Comparison of ENCODE assay signal across 9 cellular contexts in the genomic region with DNA sequence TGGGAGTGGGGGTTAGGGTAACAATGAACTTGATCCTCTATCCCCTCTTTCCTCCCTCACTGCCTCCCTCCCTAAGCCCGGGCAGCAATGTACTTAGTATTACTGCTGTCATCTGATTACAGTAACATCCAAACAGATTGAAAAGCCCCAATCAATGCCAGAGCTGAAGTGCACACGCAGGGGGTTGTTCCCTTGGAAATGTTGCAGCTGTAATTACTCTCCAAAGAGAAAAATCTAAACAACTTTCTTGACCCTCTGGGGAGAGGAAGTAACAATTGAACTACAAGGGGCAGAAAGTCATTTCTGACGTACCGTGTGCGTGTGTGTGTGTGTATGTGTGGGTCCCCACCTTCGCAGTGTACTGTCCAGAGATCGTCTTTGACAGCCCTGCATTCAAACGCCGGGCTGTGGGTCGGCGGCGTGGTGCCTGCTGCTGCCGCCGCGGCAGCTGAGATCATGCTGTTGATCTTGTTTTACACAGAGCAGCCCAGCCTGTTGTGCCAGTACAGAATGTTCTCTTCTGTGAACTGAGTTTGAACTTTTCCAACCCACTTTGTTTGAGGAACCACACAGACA.
DNase-seq lines count a peak whose midpoint lies in the region; ATAC-seq lines count a peak whose summit lies in the region.
"Had no signal": no experiment of that assay in that cellular context is flagged by ENCODE, and none has a peak within 500 bp of the region (broad histone marks: within the 10 kb centered on the region; RNA-seq: fewer than 3 reads in every experiment).

No MANE protein-coding gene starts in this region.

- H3K27me3 ChIP-seq in neuron (ENCODE audit: insufficient read depth, low read length), result peaks cover 8% of the 10 kb centered on the region

- peak; percentile 57 for DNase-seq in AG08396 (ENCODE audit: low spot score)
- DNase-seq in NCI-H69 (lab: John Stamatoyannopoulos, UW), result peak; percentile 87
- no peak for DNase-seq in T-cell
- no peak for DNase-seq in effector CD4-positive, alpha-beta T cell
- DNase-seq: CD4-positive, CD25-positive, alpha-beta regulatory T cell had no signal

- peaks cover 18% of the 10 kb centered on the region for H3K4me1 ChIP-seq in neuron (ENCODE audit: insufficient read depth, low read length)

- H3K9me3 ChIP-seq in neuron (ENCODE audit: low read length), result no peaks in the 10 kb centered on the region

- no peak overlapping the region for H3K27ac Mint-ChIP-seq in T-cell
- H3K27ac Mint-ChIP-seq: CD4-positive, CD25-positive, alpha-beta regulatory T cell had no signal

- ATAC-seq in esophagus mucosa (peak; percentile 90), GM21367 (IDR thresholded peaks at IDR 0.05; ENCODE audit: unreplicated experiment) (no peak), T-cell (replicated peaks in 1 of 4) (no peak)
- no peak for ATAC-seq in activated CD4-positive, CD25-positive, alpha-beta regulatory T cell treated with anti-CD3 and anti-CD28 coated beads, Interleukin-2, amount 50 U/mL, for 24 hours

- CTCF ChIA-PET in T-cell (lab: Charles Lee), result no interaction called here

- H3K27me3 Mint-ChIP-seq in T-cell, result peaks cover 0 to 3% of the 10 kb centered on the region in 2 donors

- H3K4me3 ChIP-seq in neuron (ENCODE audit: low read length), result peak overlapping the region; percentile 7

- POLR2A ChIA-PET in T-cell (lab: Charles Lee), result no interaction called here

- no peaks in the 10 kb centered on the region for H3K9me3 Mint-ChIP-seq in T-cell
- H3K9me3 Mint-ChIP-seq: CD4-positive, CD25-positive, alpha-beta regulatory T cell had no signal

- H3K36me3 ChIP-seq in neuron (ENCODE audit: insufficient read depth, low read length), result no peaks in the 10 kb centered on the region

- no peak overlapping the region for H3K4me3 Mint-ChIP-seq in T-cell
- H3K4me3 Mint-ChIP-seq: CD4-positive, CD25-positive, alpha-beta regulatory T cell had no signal

- peak overlapping the region; percentile 3 for H2AFZ ChIP-seq in neuron (ENCODE audit: low read depth, low read length)

- H3K36me3 Mint-ChIP-seq in T-cell, result no peaks in the 10 kb centered on the region
- H3K36me3 Mint-ChIP-seq: CD4-positive, CD25-positive, alpha-beta regulatory T cell had no signal

- peaks cover 5 to 11% (median 9%) of the 10 kb centered on the region in 3 donors for H3K4me1 Mint-ChIP-seq in T-cell

Comparison
In these comparisons a context has a peak if more than half of its experiments do, and no peak if none do; other contexts are left out.
1. DNase-seq: peak in AG08396 (single experiment) and NCI-H69 (single experiment); none in T-cell (0 of 34) and effector CD4-positive, alpha-beta T cell (single experiment).